9 cellular contexts compared by ENCODE assay signal in the genomic region with DNA sequence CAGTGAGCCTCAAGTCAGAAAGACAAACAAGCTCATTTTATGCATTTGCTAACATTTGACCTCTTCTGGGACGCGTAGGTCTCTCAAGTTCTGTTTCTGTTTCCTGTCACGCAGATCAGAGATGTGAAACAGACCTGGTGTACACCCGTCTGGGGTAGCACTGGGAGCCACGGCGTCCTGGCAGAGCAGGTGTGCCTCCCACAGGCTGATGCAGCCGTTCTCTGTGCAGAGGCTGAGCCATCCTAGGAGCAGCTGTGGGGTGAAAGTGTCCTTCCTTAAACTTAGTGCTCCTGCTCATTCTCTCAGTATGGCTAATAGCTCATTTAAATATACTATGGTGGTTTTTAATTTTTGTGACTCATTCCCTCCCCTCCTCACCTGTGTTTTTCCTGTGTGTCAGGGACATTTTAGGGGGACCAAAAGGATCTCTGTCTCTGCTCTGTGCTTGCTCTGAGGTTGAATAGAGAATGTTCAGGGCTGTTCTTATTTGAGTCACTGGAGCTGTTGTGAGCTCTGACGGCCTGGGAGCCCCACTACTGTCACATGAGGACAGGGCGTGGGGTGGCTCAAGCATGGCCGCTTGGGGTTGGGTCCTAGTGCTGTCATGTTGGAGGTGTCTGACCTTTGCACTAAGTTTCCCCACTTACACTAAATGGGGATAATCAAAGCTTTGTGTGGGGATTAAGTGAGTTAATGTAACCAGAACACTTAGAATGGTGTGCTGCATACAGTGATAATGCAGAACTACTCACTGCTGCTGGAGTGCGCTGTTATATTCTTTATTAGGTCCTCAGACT.
DNase-seq lines count a peak whose midpoint lies in the region; ATAC-seq and TF ChIP-seq lines count a peak whose summit lies in the region.
"Had no signal": no experiment of that assay in that cellular context is flagged by ENCODE, and none has a peak within 500 bp of the region (broad histone marks: within the 10 kb centered on the region; RNA-seq: fewer than 3 reads in every experiment).

No MANE protein-coding gene starts in this region.

- H3K36me3 Mint-ChIP-seq in activated naive CD4-positive, alpha-beta T cell treated with anti-CD3 and anti-CD28 coated beads, Interleukin-2, amount 50 U/mL, for 24 hours, result peaks cover 13% of the 10 kb centered on the region

- H3K9me3 Mint-ChIP-seq in activated naive CD4-positive, alpha-beta T cell treated with anti-CD3 and anti-CD28 coated beads, Interleukin-2, amount 50 U/mL, for 24 hours, result no peaks in the 10 kb centered on the region

- H3K4me1 Mint-ChIP-seq in activated naive CD4-positive, alpha-beta T cell treated with anti-CD3 and anti-CD28 coated beads, Interleukin-2, amount 50 U/mL, for 24 hours, result peaks cover 84% of the 10 kb centered on the region

- H3K9ac ChIP-seq in OCI-LY3 (ENCODE audit: low read length), result peak overlapping the region; percentile 27

- peak overlapping the region; percentile 65 for H3K4me2 ChIP-seq in OCI-LY3 (ENCODE audit: low read length)

- H3K4me3 Mint-ChIP-seq in activated naive CD4-positive, alpha-beta T cell treated with anti-CD3 and anti-CD28 coated beads, Interleukin-2, amount 50 U/mL, for 24 hours, result peak overlapping the region; percentile 77

- H3K27me3 ChIP-seq in OCI-LY3 (ENCODE audit: low read depth, low read length), result no peaks in the 10 kb centered on the region; the same call in 1 of the 2 replicates
- H3K27me3 ChIP-seq: SJSA1 had no signal

- peak; percentile 83 for DNase-seq in stimulated activated CD4-positive, alpha-beta T cell treated with anti-CD3 and anti-CD28 coated beads, Interleukin-4, amount 100 ng/mL, for 1 hour
- DNase-seq in effector CD4-positive, alpha-beta T cell, result no peak
- DNase-seq in DMS79 (lab: John Stamatoyannopoulos, UW), result no peak
- DNase-seq in NCI-H128 (lab: John Stamatoyannopoulos, UW; ENCODE audit: unreplicated experiment), result no peak

- H3K4me1 ChIP-seq in HEK293 (ENCODE audit: control insufficient read depth, insufficient read depth, low read length), result peaks cover 14% of the 10 kb centered on the region
- peaks cover 90% of the 10 kb centered on the region for H3K4me1 ChIP-seq in OCI-LY3 (ENCODE audit: low read length)

- peaks cover 82% of the 10 kb centered on the region for H3K79me2 ChIP-seq in OCI-LY3 (ENCODE audit: low read length)

- peak; percentile 86 for ATAC-seq in GM18517 (IDR thresholded peaks at IDR 0.05; ENCODE audit: unreplicated experiment)

- H4K20me1 ChIP-seq in OCI-LY3 (ENCODE audit: insufficient read depth, low read length), result peaks cover 66% of the 10 kb centered on the region

- no peak for TF ChIP-seq CTCF in HEK293 (tag by site-specific recombination; IDR thresholded peaks at IDR 0.05)
- TF ChIP-seq CTCF in OCI-LY3 (IDR thresholded peaks at IDR 0.05; ENCODE audit: low read depth, low read length), result peak; percentile 51

- H3K27me3 Mint-ChIP-seq in activated naive CD4-positive, alpha-beta T cell treated with anti-CD3 and anti-CD28 coated beads, Interleukin-2, amount 50 U/mL, for 24 hours, result no peaks in the 10 kb centered on the region

- no peaks in the 10 kb centered on the region for H3K9me3 ChIP-seq in HEK293 (ENCODE audit: control insufficient read depth, insufficient read depth, low read depth, low read length)
- H3K9me3 ChIP-seq in OCI-LY3 (ENCODE audit: insufficient read depth, low read length), result no peaks in the 10 kb centered on the region
- H3K9me3 ChIP-seq: SJSA1 had no signal

- no peaks in the 10 kb centered on the region for H3K36me3 ChIP-seq in HEK293 (ENCODE audit: control insufficient read depth in 2 of 2, insufficient read depth in 1 of 2, low read length in 2 of 2)
- peaks cover 14% of the 10 kb centered on the region for H3K36me3 ChIP-seq in OCI-LY3 (replicated peaks; ENCODE audit: low read depth, low read length)

- CTCF ChIA-PET in HEK293 (lab: Yijun Ruan, JAX), result interaction anchor here (0.6 to 1.8 kb wide), 4 partner anchors 11 to 169 kb away, joined by 3 to 11 read pairs (median 3); no protein-coding TSS in a partner anchor

- no peak overlapping the region for H3K27ac ChIP-seq in HEK293 (ENCODE audit: extremely low read depth, low read depth, low read length)
- peak overlapping the region; percentile 79 for H3K27ac ChIP-seq in OCI-LY3 (ENCODE audit: low read length)
- H3K27ac ChIP-seq: SJSA1 had no signal

- H3K27ac Mint-ChIP-seq in activated naive CD4-positive, alpha-beta T cell treated with anti-CD3 and anti-CD28 coated beads, Interleukin-2, amount 50 U/mL, for 24 hours, result peak overlapping the region; percentile 99

- POLR2A ChIA-PET in HEK293 (lab: Yijun Ruan, JAX), result no interaction called here

- H3K4me3 ChIP-seq in HEK293 (ENCODE audit: low read depth, low read length) (no peak overlapping the region), OCI-LY3 (ENCODE audit: low read length) (peak overlapping the region; percentile 60)
- H3K4me3 ChIP-seq: SJSA1 had no signal

- H2AFZ ChIP-seq in OCI-LY3 (ENCODE audit: low read depth, low read length), result no peak overlapping the region

TF ChIP-seq in HEK293, 187 proteins besides CTCF, POLR2A, EP300 and RAD21:
- 0 out of 2 replicates have a peak, but pooled peaks have one; percentile 48 for TF ChIP-seq ZSCAN16 (tag by site-specific recombination; IDR thresholded peaks at IDR 0.05)
- TF ChIP-seq SCRT1 (tag by site-specific recombination; IDR thresholded peaks at IDR 0.05; ENCODE audit: borderline replicate concordance), result no peak
- TF ChIP-seq ZNF677 (tag by site-specific recombination; IDR thresholded peaks at IDR 0.05), result peak; percentile 91
- peak; percentile 25; the same call in 1 of the 2 replicates for TF ChIP-seq ZNF664 (tag by site-specific recombination; IDR thresholded peaks at IDR 0.05)
